In genomic region chr12:19645823-19646222, GRCh38 we compare ENCODE assay signal across 8 cellular contexts.
"Had no signal": no experiment of that assay in that cellular context is flagged by ENCODE, and none has a peak within 500 bp of the region (broad histone marks: within the 10 kb centered on the region; RNA-seq: fewer than 3 reads in every experiment).

No MANE protein-coding gene starts in this region.

- H3K9ac ChIP-seq: GM23248 had no signal

- H3K4me3 ChIP-seq: GM23248 had no signal

- FAIRE-seq: H54 had no signal

- H2AFZ ChIP-seq: GM23248 had no signal

- H3K27ac ChIP-seq: GM23248, HL-60 had no signal

- DNase-seq: GM23248, GOT3, H9, HCEC 1CT, Kasumi-1, KG1 had no signal
